1 cellular context compared by ENCODE assay signal in genomic region chr14:99573000-99573330, GRCh38.
TF ChIP-seq lines count a peak whose summit lies in the region.

No MANE protein-coding gene starts in this region.

TF ChIP-seq in IMR-90, 13 proteins besides CTCF, POLR2A, EP300 and RAD21:
- TF ChIP-seq SMC3 (IDR thresholded peaks at IDR 0.05; ENCODE audit: low read depth, low read length) (no peak), MXI1 (IDR thresholded peaks at IDR 0.05; ENCODE audit: borderline replicate concordance, low read depth, low read length) (no peak), MAZ (IDR thresholded peaks at IDR 0.05; ENCODE audit: borderline replicate concordance, low read depth, low read length) (no peak), ELK1 (IDR thresholded peaks at IDR 0.05; ENCODE audit: borderline replicate concordance, low read depth, low read length) (no peak), USF2 (IDR thresholded peaks at IDR 0.05; ENCODE audit: low read depth, low read length) (no peak), RFX5 (IDR thresholded peaks at IDR 0.05; ENCODE audit: low read depth, low read length) (no peak), BHLHE40 (IDR thresholded peaks at IDR 0.05; ENCODE audit: low read depth, low read length) (no peak), FOS (IDR thresholded peaks at IDR 0.05; ENCODE audit: low read depth, low read length) (no peak), CEBPB (IDR thresholded peaks at IDR 0.05; ENCODE audit: low read depth, low read length) (no peak), MAFK (IDR thresholded peaks at IDR 0.05; ENCODE audit: low read depth, low read length) (no peak), RCOR1 (IDR thresholded peaks at IDR 0.05; ENCODE audit: insufficient replicate concordance, low read length) (no peak), CHD1 (IDR thresholded peaks at IDR 0.05; ENCODE audit: low read depth, low read length) (no peak), NFE2L2 (IDR thresholded peaks at IDR 0.05; ENCODE audit: low read depth, low read length) (no peak)
